Comparison of ENCODE assay signal across 34 cellular contexts in genomic region chr2:19319698-19320097, GRCh38. TPM values are rescaled to one million over a fixed set of nuclear protein-coding genes. Genes with fewer than 3 reads are reported as not detected.
"Had no signal": no experiment of that assay in that cellular context is flagged by ENCODE, and none has a peak within 500 bp of the region (broad histone marks: within the 10 kb centered on the region; RNA-seq: fewer than 3 reads in every experiment).

No MANE protein-coding gene starts in this region.

- H3K27me3 ChIP-seq: brain microvascular endothelial cell, SJCRH30 had no signal

- H3K27me3 Mint-ChIP-seq: activated CD4-positive, alpha-beta memory T cell treated with anti-CD3 and anti-CD28 coated beads for 36 hours; activated CD4-positive, alpha-beta T cell treated with anti-CD3 and anti-CD28 coated beads for 36 hours; activated CD4-positive, alpha-beta T cell treated with anti-CD3 and anti-CD28 coated beads, Interleukin-2, amount 10 ng/mL, durations not matched to agents 7 days and 5 days; activated naive CD8-positive, alpha-beta T cell treated with anti-CD3 and anti-CD28 coated beads, Interleukin-2, amount 50 U/mL, for 24 hours had no signal

- H3K9me3 ChIP-seq: SJCRH30 had no signal

- H3K27ac ChIP-seq: brain microvascular endothelial cell, SJCRH30, SK-N-MC, WERI-Rb-1 had no signal

- H3K36me3 ChIP-seq: brain microvascular endothelial cell, SJCRH30, WERI-Rb-1 had no signal

- H3K36me3 Mint-ChIP-seq: activated CD4-positive, alpha-beta memory T cell treated with anti-CD3 and anti-CD28 coated beads for 36 hours had no signal

- H3K4me1 ChIP-seq: SJCRH30 had no signal

- H3K4me1 Mint-ChIP-seq: activated CD4-positive, alpha-beta T cell treated with anti-CD3 and anti-CD28 coated beads for 36 hours; activated CD4-positive, alpha-beta T cell treated with anti-CD3 and anti-CD28 coated beads, Interleukin-2, amount 10 ng/mL, durations not matched to agents 7 days and 5 days; activated naive CD8-positive, alpha-beta T cell treated with anti-CD3 and anti-CD28 coated beads, Interleukin-2, amount 50 U/mL, for 24 hours had no signal

- H3K4me3 Mint-ChIP-seq: activated CD4-positive, alpha-beta memory T cell treated with anti-CD3 and anti-CD28 coated beads for 36 hours; activated CD4-positive, alpha-beta T cell treated with anti-CD3 and anti-CD28 coated beads for 36 hours; activated CD4-positive, alpha-beta T cell treated with anti-CD3 and anti-CD28 coated beads, Interleukin-2, amount 10 ng/mL, durations not matched to agents 7 days and 5 days; activated naive CD4-positive, alpha-beta T cell treated with anti-CD3 and anti-CD28 coated beads for 36 hours; activated naive CD8-positive, alpha-beta T cell treated with anti-CD3 and anti-CD28 coated beads, Interleukin-2, amount 50 U/mL, for 24 hours; activated T-cell treated with anti-CD3 and anti-CD28 coated beads, Interleukin-2, amount 50 U/mL, for 4 hours; activated T-helper 1 cell treated with anti-CD3 and anti-CD28 coated beads, Interleukin-12 subunit alpha, Interleukin-12 subunit beta, Interleukin-2, Interleukin-4 antibody, amounts not matched to agents 30 ng/mL and 10 ng/mL and 1 ng/mL, durations not matched to agents 14 hours and 24 hours and 36 hours had no signal

- H3K9me3 Mint-ChIP-seq: activated CD4-positive, alpha-beta T cell treated with anti-CD3 and anti-CD28 coated beads, Interleukin-2, amount 10 ng/mL, durations not matched to agents 7 days and 5 days; activated naive CD4-positive, alpha-beta T cell treated with anti-CD3 and anti-CD28 coated beads for 36 hours; activated naive CD8-positive, alpha-beta T cell treated with anti-CD3 and anti-CD28 coated beads, Interleukin-2, amount 50 U/mL, for 24 hours; activated T-cell treated with anti-CD3 and anti-CD28 coated beads, Interleukin-2, amount 50 U/mL, for 4 hours; activated T-helper 1 cell treated with anti-CD3 and anti-CD28 coated beads, Interleukin-12 subunit alpha, Interleukin-12 subunit beta, Interleukin-2, Interleukin-4 antibody, amounts not matched to agents 30 ng/mL and 10 ng/mL and 1 ng/mL, durations not matched to agents 14 hours and 24 hours and 36 hours had no signal

- H3K4me3 ChIP-seq: SJCRH30, SK-N-MC had no signal

- H3K27ac Mint-ChIP-seq: activated CD4-positive, alpha-beta memory T cell treated with anti-CD3 and anti-CD28 coated beads for 36 hours; activated CD4-positive, alpha-beta T cell treated with anti-CD3 and anti-CD28 coated beads for 36 hours; activated CD4-positive, alpha-beta T cell treated with anti-CD3 and anti-CD28 coated beads, Interleukin-2, amount 10 ng/mL, durations not matched to agents 7 days and 5 days; activated naive CD4-positive, alpha-beta T cell treated with anti-CD3 and anti-CD28 coated beads for 36 hours; activated naive CD4-positive, alpha-beta T cell treated with anti-CD3 and anti-CD28 coated beads, Interleukin-2, amount 50 U/mL, for 72 hours; activated naive CD8-positive, alpha-beta T cell treated with anti-CD3 and anti-CD28 coated beads, Interleukin-2, amount 50 U/mL, for 24 hours; activated T-helper 1 cell treated with anti-CD3 and anti-CD28 coated beads, Interleukin-12 subunit alpha, Interleukin-12 subunit beta, Interleukin-2, Interleukin-4 antibody, amounts not matched to agents 30 ng/mL and 10 ng/mL and 1 ng/mL, durations not matched to agents 14 hours and 24 hours and 36 hours had no signal

- DNase-seq: activated CD4-positive, alpha-beta memory T cell treated with anti-CD3 and anti-CD28 coated beads for 36 hours; activated CD4-positive, alpha-beta T cell treated with anti-CD3 and anti-CD28 coated beads for 36 hours; activated CD4-positive, alpha-beta T cell treated with anti-CD3 and anti-CD28 coated beads, Interleukin-2, amount 10 ng/mL, durations not matched to agents 7 days and 5 days; activated CD8-positive, alpha-beta memory T cell treated with anti-CD3 and anti-CD28 coated beads, Interleukin-2, amount 50 U/mL, for 4 hours; activated gamma-delta T cell treated with Interleukin-2 at 50 U/mL for 16 hours; activated naive CD4-positive, alpha-beta T cell treated with anti-CD3 and anti-CD28 coated beads for 36 hours; activated naive CD8-positive, alpha-beta T cell treated with anti-CD3 and anti-CD28 coated beads, Interleukin-2, amount 50 U/mL, for 24 hours; activated T-cell treated with anti-CD3 and anti-CD28 coated beads for 4 hours; activated T-cell treated with anti-CD3 and anti-CD28 coated beads, Interleukin-2, amount 50 U/mL, for 4 hours; aorta; brain microvascular endothelial cell; central memory CD4-positive, alpha-beta T cell; Kasumi-1; KG1; MM.1S; MV-4-11; NCI-H1092 treated with DMSO at 0.1 percent for 48 hours; NCI-H1417; NCI-H146; NCI-H187; NCI-H2029 treated with DMSO at 0.1 percent for 48 hours; NCI-H2107; NCI-H226; NCI-H446 treated with DMSO at 0.1 percent for 48 hours; NCI-H524 treated with DMSO at 0.1 percent for 48 hours; SHP77; SJCRH30; T1000; WERI-Rb-1 had no signal

RNA-seq across cellular contexts. Expression of gene OSR1, which starts 38.7 kb away (rescaled TPM):
- total RNA-seq: activated CD4-positive, alpha-beta memory T cell treated with anti-CD3 and anti-CD28 coated beads for 36 hours; activated CD4-positive, alpha-beta T cell treated with anti-CD3 and anti-CD28 coated beads for 36 hours; activated CD4-positive, alpha-beta T cell treated with anti-CD3 and anti-CD28 coated beads, Interleukin-2, amount 10 ng/mL, durations not matched to agents 7 days and 5 days; activated naive CD4-positive, alpha-beta T cell treated with anti-CD3 and anti-CD28 coated beads for 36 hours; activated naive CD4-positive, alpha-beta T cell treated with anti-CD3 and anti-CD28 coated beads, Interleukin-2, amount 50 U/mL, for 72 hours; activated T-cell treated with anti-CD3 and anti-CD28 coated beads, Interleukin-2, amount 50 U/mL, for 4 hours; activated T-helper 1 cell treated with anti-CD3 and anti-CD28 coated beads, Interleukin-12 subunit alpha, Interleukin-12 subunit beta, Interleukin-2, Interleukin-4 antibody, amounts not matched to agents 30 ng/mL and 10 ng/mL and 1 ng/mL, durations not matched to agents 14 hours and 24 hours and 36 hours; T-helper 1 cell treated with Interleukin-12 subunit alpha and Interleukin-12 subunit beta and Interleukin-4 antibody, amounts not matched to agents 30 ng/mL and 1 ng/mL, for 36 hours; T-helper 2 cell treated with Interferon-gamma antibody and Interleukin-4, amounts not matched to agents 100 ng/mL and 5 ng/mL, for 36 hours had no signal
